ENCODE assay signal across 1 cellular context in genomic region chr11:79437981-79438630, GRCh38.
TF ChIP-seq lines count a peak whose summit lies in the region.

No MANE protein-coding gene starts in this region.

TF ChIP-seq in HepG2, 621 proteins besides CTCF, POLR2A, EP300 and RAD21:
- TF ChIP-seq GABPB1 (CRISPR knock-in tag; IDR thresholded peaks at IDR 0.05) (no peak), ZSCAN20 (CRISPR knock-in tag; IDR thresholded peaks at IDR 0.05; ENCODE audit: borderline replicate concordance) (no peak), CEBPB (IDR thresholded peaks at IDR 0.05; ENCODE audit: borderline replicate concordance, low read depth, low read length) (no peak), DR1 (CRISPR knock-in tag; IDR thresholded peaks at IDR 0.05) (no peak), ZNF652 (CRISPR knock-in tag; IDR thresholded peaks at IDR 0.05; ENCODE audit: borderline replicate concordance, low read depth) (no peak), RFXANK (CRISPR knock-in tag; IDR thresholded peaks at IDR 0.05) (no peak), ZNF598 (CRISPR knock-in tag; IDR thresholded peaks at IDR 0.05; ENCODE audit: borderline replicate concordance) (no peak), RARA (CRISPR knock-in tag; IDR thresholded peaks at IDR 0.05) (no peak), TARDBP (CRISPR knock-in tag; IDR thresholded peaks at IDR 0.05) (no peak)
- TF ChIP-seq, protein P1, sequence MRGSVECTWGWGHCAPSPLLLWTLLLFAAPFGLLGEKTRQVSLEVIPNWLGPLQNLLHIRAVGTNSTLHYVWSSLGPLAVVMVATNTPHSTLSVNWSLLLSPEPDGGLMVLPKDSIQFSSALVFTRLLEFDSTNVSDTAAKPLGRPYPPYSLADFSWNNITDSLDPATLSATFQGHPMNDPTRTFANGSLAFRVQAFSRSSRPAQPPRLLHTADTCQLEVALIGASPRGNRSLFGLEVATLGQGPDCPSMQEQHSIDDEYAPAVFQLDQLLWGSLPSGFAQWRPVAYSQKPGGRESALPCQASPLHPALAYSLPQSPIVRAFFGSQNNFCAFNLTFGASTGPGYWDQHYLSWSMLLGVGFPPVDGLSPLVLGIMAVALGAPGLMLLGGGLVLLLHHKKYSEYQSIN (CRISPR knock-in tag; IDR thresholded peaks at IDR 0.05; ENCODE audit: borderline replicate concordance): no peak
